8 cellular contexts compared by ENCODE assay signal in genomic region chr11:19742595-19743292, GRCh38. TPM values are rescaled to one million over a fixed set of nuclear protein-coding genes. Genes with fewer than 3 reads are reported as not detected.
DNase-seq lines count a peak whose midpoint lies in the region; ATAC-seq, FAIRE-seq and TF ChIP-seq lines count a peak whose summit lies in the region.

No MANE protein-coding gene starts in this region.

- intact Hi-C loops in CD4-positive, alpha-beta memory T cell (cut with micrococcal nuclease): loop anchor here (1.0 kb wide), 2 partner anchors 161 to 178 kb away; no protein-coding TSS in a partner anchor
- intact Hi-C loops in pancreas (cut with DNase I): loop anchor here (5.0 to 10.0 kb wide), 4 partner anchors 162 to 392 kb away; no protein-coding TSS in a partner anchor

- no peak overlapping the region for H3K4me3 ChIP-seq in CD4-positive, alpha-beta memory T cell (ENCODE audit: low read length in 2 of 2)
- no peak overlapping the region for H3K4me3 ChIP-seq in Jurkat, Clone E6-1 (ENCODE audit: low read length)
- no peak overlapping the region for H3K4me3 ChIP-seq in pancreas

- no peak for FAIRE-seq in pancreas (lab: Jason Lieb, UNC)

- ATAC-seq in GM19397 (IDR thresholded peaks at IDR 0.05; ENCODE audit: unreplicated experiment) (peak; percentile 69), pancreas (peak; percentile 92 to 99 (median 98))

- POLR2A ChIA-PET in CD4-positive, alpha-beta memory T cell (lab: Charles Lee; ENCODE audit: partially characterized antibody): interaction anchor here (0.9 to 1.4 kb wide), 3 partner anchors 19 to 179 kb away, joined by 3 to 6 read pairs (median 6); no protein-coding TSS in a partner anchor

- H3K9me3 Mint-ChIP-seq in CD4-positive, alpha-beta memory T cell: no peaks in the 10 kb centered on the region
- no peaks in the 10 kb centered on the region for H3K9me3 Mint-ChIP-seq in type B pancreatic cell

- H3K4me1 ChIP-seq in CD4-positive, alpha-beta memory T cell (ENCODE audit: insufficient read depth, low read length): no peaks in the 10 kb centered on the region
- H3K4me1 ChIP-seq in pancreas: no peaks in the 10 kb centered on the region

- no peak overlapping the region for H3K27ac ChIP-seq in CD4-positive, alpha-beta memory T cell (ENCODE audit: low read depth, low read length)
- H3K27ac ChIP-seq in pancreas: no peak overlapping the region

- no peaks in the 10 kb centered on the region for H3K36me3 ChIP-seq in CD4-positive, alpha-beta memory T cell (ENCODE audit: insufficient read depth, low read length)
- no peaks in the 10 kb centered on the region for H3K36me3 ChIP-seq in pancreas

- H3K9me3 ChIP-seq in CD4-positive, alpha-beta memory T cell (ENCODE audit: control insufficient read depth in 1 of 2, low read length in 2 of 2): no peaks in the 10 kb centered on the region
- H3K9me3 ChIP-seq in pancreas: no peaks in the 10 kb centered on the region

- peak; percentile 63 to 71 (median 66) for DNase-seq in CD4-positive, alpha-beta memory T cell
- DNase-seq in Jurkat, Clone E6-1 (ENCODE audit: low read depth, low spot score): peak; percentile 49
- peak; percentile 51 for DNase-seq in RPMI8226
- peak; percentile 46 for DNase-seq in activated T-helper 9 cell treated with anti-CD3 and anti-CD28 coated beads, Interleukin-2, amount 50 U/mL, for 16 hours (ENCODE audit: low read depth)
- DNase-seq in germinal center (ENCODE audit: low spot score): peak; percentile 25
- DNase-seq in pancreas: peak; percentile 61 to 87 (median 82)
- DNase-seq in type B pancreatic cell (ENCODE audit: extremely low spot score, unreplicated experiment): peak; percentile 82

- H3K27me3 Mint-ChIP-seq in CD4-positive, alpha-beta memory T cell: no peaks in the 10 kb centered on the region
- H3K27me3 Mint-ChIP-seq in type B pancreatic cell: peaks cover 3% of the 10 kb centered on the region

- no peaks in the 10 kb centered on the region for H3K36me3 Mint-ChIP-seq in CD4-positive, alpha-beta memory T cell
- no peaks in the 10 kb centered on the region for H3K36me3 Mint-ChIP-seq in type B pancreatic cell

- CTCF ChIA-PET in CD4-positive, alpha-beta memory T cell (lab: Charles Lee; ENCODE audit: partially characterized antibody): interaction anchor here (0.7 to 4.9 kb wide), 28 partner anchors 9 to 192 kb away, joined by 3 to 203 read pairs (median 4); partner anchors contain the start of gene NAV2

- no peak overlapping the region for H3K4me3 Mint-ChIP-seq in CD4-positive, alpha-beta memory T cell
- H3K4me3 Mint-ChIP-seq in type B pancreatic cell: no peak overlapping the region

- peak; percentile 79 to 88 (median 84) for TF ChIP-seq CTCF in pancreas (IDR thresholded peaks at IDR 0.05)
- peak; percentile 93 for TF ChIP-seq CTCF in type B pancreatic cell (conservative IDR thresholded peaks at IDR 0.05)

- H3K27ac Mint-ChIP-seq in CD4-positive, alpha-beta memory T cell: no peak overlapping the region
- H3K27ac Mint-ChIP-seq in type B pancreatic cell: no peak overlapping the region

- 26 to 28% methylated on average over 2 of the region's 2 CpGs for WGBS in pancreas, 2 donors

- H3K27me3 ChIP-seq in CD4-positive, alpha-beta memory T cell (ENCODE audit: insufficient read depth, low read length): no peaks in the 10 kb centered on the region
- no peaks in the 10 kb centered on the region for H3K27me3 ChIP-seq in pancreas

- peaks cover 0 to 1% (median 0%) of the 10 kb centered on the region in 4 donors for H3K4me1 Mint-ChIP-seq in CD4-positive, alpha-beta memory T cell
- H3K4me1 Mint-ChIP-seq in type B pancreatic cell (ENCODE audit: unreplicated experiment): peaks cover 17% of the 10 kb centered on the region

RNA-seq across cellular contexts. Expression of gene NAV2, which starts 30.1 kb away (rescaled TPM):
- 1 to 10 TPM; 4.2 to 6.2 TPM for total RNA-seq in CD4-positive, alpha-beta memory T cell
- polyA plus RNA-seq in CD4-positive, alpha-beta memory T cell: 1 to 10 TPM in 1 of 2 donors, not detected in 1; 1.1 TPM
- polyA plus RNA-seq in Jurkat, Clone E6-1 (2012; ENCODE audit: insufficient read depth, insufficient read length): 1.00 TPM
- total RNA-seq in pancreas (10 to 100 TPM; 11.5 to 26.9 (median 17.9) TPM), type B pancreatic cell (ENCODE audit: low replicate concordance) (34.3 and 54.2 TPM in 2 replicates)
- 10 to 100 TPM in 1 of 2 donors, 1 to 10 TPM in 1; 5.8 to 10.7 TPM for polyA plus RNA-seq in pancreas

Comparison
In these comparisons a context has a peak if more than half of its experiments do, and no peak if none do; other contexts are left out.
1. DNase-seq: peak in every context shown above with its lines; median percentile 82 in pancreas; 82 in type B pancreatic cell; 66 in CD4-positive, alpha-beta memory T cell; 51 in RPMI8226; 49 in Jurkat, Clone E6-1; 46 in activated T-helper 9 cell treated with anti-CD3 and anti-CD28 coated beads, Interleukin-2, amount 50 U/mL, for 16 hours; 25 in germinal center.